1 cellular context compared by ENCODE assay signal in the genomic region with DNA sequence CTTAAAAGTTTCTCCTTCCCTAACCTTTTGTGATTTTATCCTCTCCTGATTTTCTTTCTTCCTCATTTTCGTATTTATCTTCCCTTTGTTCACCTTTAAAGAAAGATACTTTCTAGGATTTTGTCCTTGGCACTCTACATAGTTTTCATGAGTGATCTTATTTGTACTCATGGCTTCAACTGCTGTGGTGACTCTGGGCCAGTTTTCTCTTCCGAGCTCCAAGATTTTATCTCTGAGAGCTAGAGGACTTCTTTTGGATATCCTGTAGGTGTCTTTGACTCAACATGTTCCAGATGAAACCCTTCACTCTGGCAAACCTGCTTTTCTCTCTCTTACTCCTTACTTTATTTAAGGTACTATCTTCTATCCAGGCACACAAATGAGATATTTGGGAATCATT.
TF ChIP-seq lines count a peak whose summit lies in the region.

No MANE protein-coding gene starts in this region.

TF ChIP-seq in H1, 55 proteins besides CTCF, POLR2A, EP300 and RAD21:
- TF ChIP-seq POLR2AphosphoS5 (IDR thresholded peaks at IDR 0.05; ENCODE audit: low read depth, low read length) (no peak), KDM1A (IDR thresholded peaks at IDR 0.05; ENCODE audit: borderline replicate concordance, low read length) (no peak), TAF1 (IDR thresholded peaks at IDR 0.05; ENCODE audit: low read depth, low read length) (no peak), RNF2 (IDR thresholded peaks at IDR 0.05; ENCODE audit: borderline replicate concordance, low read depth, low read length, missing control alignments, poor library complexity, severe bottlenecking) (no peak), MAFK (IDR thresholded peaks at IDR 0.05; ENCODE audit: low read depth, low read length) (no peak), EGR1 (IDR thresholded peaks at IDR 0.05; ENCODE audit: borderline replicate concordance, low read depth, low read length) (no peak)
- TF ChIP-seq, protein P1, sequence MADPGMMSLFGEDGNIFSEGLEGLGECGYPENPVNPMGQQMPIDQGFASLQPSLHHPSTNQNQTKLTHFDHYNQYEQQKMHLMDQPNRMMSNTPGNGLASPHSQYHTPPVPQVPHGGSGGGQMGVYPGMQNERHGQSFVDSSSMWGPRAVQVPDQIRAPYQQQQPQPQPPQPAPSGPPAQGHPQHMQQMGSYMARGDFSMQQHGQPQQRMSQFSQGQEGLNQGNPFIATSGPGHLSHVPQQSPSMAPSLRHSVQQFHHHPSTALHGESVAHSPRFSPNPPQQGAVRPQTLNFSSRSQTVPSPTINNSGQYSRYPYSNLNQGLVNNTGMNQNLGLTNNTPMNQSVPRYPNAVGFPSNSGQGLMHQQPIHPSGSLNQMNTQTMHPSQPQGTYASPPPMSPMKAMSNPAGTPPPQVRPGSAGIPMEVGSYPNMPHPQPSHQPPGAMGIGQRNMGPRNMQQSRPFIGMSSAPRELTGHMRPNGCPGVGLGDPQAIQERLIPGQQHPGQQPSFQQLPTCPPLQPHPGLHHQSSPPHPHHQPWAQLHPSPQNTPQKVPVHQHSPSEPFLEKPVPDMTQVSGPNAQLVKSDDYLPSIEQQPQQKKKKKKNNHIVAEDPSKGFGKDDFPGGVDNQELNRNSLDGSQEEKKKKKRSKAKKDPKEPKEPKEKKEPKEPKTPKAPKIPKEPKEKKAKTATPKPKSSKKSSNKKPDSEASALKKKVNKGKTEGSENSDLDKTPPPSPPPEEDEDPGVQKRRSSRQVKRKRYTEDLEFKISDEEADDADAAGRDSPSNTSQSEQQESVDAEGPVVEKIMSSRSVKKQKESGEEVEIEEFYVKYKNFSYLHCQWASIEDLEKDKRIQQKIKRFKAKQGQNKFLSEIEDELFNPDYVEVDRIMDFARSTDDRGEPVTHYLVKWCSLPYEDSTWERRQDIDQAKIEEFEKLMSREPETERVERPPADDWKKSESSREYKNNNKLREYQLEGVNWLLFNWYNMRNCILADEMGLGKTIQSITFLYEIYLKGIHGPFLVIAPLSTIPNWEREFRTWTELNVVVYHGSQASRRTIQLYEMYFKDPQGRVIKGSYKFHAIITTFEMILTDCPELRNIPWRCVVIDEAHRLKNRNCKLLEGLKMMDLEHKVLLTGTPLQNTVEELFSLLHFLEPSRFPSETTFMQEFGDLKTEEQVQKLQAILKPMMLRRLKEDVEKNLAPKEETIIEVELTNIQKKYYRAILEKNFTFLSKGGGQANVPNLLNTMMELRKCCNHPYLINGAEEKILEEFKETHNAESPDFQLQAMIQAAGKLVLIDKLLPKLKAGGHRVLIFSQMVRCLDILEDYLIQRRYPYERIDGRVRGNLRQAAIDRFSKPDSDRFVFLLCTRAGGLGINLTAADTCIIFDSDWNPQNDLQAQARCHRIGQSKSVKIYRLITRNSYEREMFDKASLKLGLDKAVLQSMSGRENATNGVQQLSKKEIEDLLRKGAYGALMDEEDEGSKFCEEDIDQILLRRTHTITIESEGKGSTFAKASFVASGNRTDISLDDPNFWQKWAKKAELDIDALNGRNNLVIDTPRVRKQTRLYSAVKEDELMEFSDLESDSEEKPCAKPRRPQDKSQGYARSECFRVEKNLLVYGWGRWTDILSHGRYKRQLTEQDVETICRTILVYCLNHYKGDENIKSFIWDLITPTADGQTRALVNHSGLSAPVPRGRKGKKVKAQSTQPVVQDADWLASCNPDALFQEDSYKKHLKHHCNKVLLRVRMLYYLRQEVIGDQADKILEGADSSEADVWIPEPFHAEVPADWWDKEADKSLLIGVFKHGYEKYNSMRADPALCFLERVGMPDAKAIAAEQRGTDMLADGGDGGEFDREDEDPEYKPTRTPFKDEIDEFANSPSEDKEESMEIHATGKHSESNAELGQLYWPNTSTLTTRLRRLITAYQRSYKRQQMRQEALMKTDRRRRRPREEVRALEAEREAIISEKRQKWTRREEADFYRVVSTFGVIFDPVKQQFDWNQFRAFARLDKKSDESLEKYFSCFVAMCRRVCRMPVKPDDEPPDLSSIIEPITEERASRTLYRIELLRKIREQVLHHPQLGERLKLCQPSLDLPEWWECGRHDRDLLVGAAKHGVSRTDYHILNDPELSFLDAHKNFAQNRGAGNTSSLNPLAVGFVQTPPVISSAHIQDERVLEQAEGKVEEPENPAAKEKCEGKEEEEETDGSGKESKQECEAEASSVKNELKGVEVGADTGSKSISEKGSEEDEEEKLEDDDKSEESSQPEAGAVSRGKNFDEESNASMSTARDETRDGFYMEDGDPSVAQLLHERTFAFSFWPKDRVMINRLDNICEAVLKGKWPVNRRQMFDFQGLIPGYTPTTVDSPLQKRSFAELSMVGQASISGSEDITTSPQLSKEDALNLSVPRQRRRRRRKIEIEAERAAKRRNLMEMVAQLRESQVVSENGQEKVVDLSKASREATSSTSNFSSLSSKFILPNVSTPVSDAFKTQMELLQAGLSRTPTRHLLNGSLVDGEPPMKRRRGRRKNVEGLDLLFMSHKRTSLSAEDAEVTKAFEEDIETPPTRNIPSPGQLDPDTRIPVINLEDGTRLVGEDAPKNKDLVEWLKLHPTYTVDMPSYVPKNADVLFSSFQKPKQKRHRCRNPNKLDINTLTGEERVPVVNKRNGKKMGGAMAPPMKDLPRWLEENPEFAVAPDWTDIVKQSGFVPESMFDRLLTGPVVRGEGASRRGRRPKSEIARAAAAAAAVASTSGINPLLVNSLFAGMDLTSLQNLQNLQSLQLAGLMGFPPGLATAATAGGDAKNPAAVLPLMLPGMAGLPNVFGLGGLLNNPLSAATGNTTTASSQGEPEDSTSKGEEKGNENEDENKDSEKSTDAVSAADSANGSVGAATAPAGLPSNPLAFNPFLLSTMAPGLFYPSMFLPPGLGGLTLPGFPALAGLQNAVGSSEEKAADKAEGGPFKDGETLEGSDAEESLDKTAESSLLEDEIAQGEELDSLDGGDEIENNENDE (IDR thresholded peaks at IDR 0.05; ENCODE audit: insufficient replicate concordance, low read length), result no peak
